In genomic region chr4:92812652-92813051, GRCh38 we compare ENCODE assay signal across 24 cellular contexts.
"Had no signal": no experiment of that assay in that cellular context is flagged by ENCODE, and none has a peak within 500 bp of the region (broad histone marks: within the 10 kb centered on the region; RNA-seq: fewer than 3 reads in every experiment).

No MANE protein-coding gene starts in this region.

- DNase-seq: stimulated activated CD4-positive, alpha-beta T cell treated with anti-CD3 and anti-CD28 coated beads, Interleukin-2, amount 100 ng/mL, for 48 hours; stimulated activated CD4-positive, alpha-beta T cell treated with anti-CD3 and anti-CD28 coated beads, Interleukin-4, amount 100 ng/mL, for 1 hour; stimulated activated CD4-positive, alpha-beta T cell treated with anti-CD3 and anti-CD28 coated beads, Interleukin-4, amount 100 ng/mL, for 24 hours; stimulated activated CD4-positive, alpha-beta T cell treated with anti-CD3 and anti-CD28 coated beads, Interleukin-4, amount 100 ng/mL, for 4 hours; stimulated activated CD8-positive, alpha-beta memory T cell treated with anti-CD3 and anti-CD28 coated beads, Interleukin-4, amount 100 ng/mL, for 48 hours; stimulated activated naive B cell treated with anti-CD40 and anti-IgM and Interleukin-4, amounts not matched to agents 10 μg/mL and 1 μg/mL and 100 μg/mL, for 72 hours; stimulated activated naive CD4-positive, alpha-beta T cell; stimulated activated naive CD4-positive, alpha-beta T cell treated with Interleukin-2 at 50 U/mL for 16 hours; stimulated activated naive CD8-positive, alpha-beta T cell treated with anti-CD3 and anti-CD28 coated beads, Interleukin-15, amount 100 ng/mL, for 72 hours; stimulated activated naive CD8-positive, alpha-beta T cell treated with anti-CD3 and anti-CD28 coated beads, Interleukin-15, Interleukin-2, amounts not matched to agents 100 U/mL and 50 U/mL, for 24 hours; stomach; substantia nigra; testis; thyroid gland; tibial artery; transverse colon; trophoblast cell; upper lobe of left lung; upper lobe of right lung; uterus had no signal

- H3K9me3 ChIP-seq: stomach, suprapubic skin, testis, thoracic aorta, thyroid gland, tibial artery, tibial nerve, transverse colon, upper lobe of left lung, upper lobe of right lung, uterus, vagina had no signal

- H3K27ac ChIP-seq: stomach, suprapubic skin, testis, thoracic aorta, thyroid gland, tibial artery, tibial nerve, transverse colon, upper lobe of left lung, upper lobe of right lung, uterus, vagina had no signal

- H3K4me3 ChIP-seq: stomach, suprapubic skin, testis, thoracic aorta, thyroid gland, tibial artery, tibial nerve, transverse colon, upper lobe of left lung, upper lobe of right lung, uterus, vagina had no signal

- H3K27me3 ChIP-seq: stomach, suprapubic skin, testis, thyroid gland, tibial artery, tibial nerve, transverse colon, upper lobe of left lung, upper lobe of right lung, uterus, vagina had no signal

- H3K36me3 ChIP-seq: stomach, suprapubic skin, thoracic aorta, thyroid gland, tibial artery, tibial nerve, transverse colon, upper lobe of left lung, upper lobe of right lung, uterus, vagina had no signal
